8 cellular contexts compared by ENCODE assay signal in genomic region chr7:99631311-99632109, GRCh38. TPM values are rescaled to one million over a fixed set of nuclear protein-coding genes. Genes with fewer than 3 reads are reported as not detected.
A peak's percentile ranks its signal among the peaks of the same experiment; 100 is the strongest.
DNase-seq lines count a peak whose midpoint lies in the region; ATAC-seq and TF ChIP-seq lines count a peak whose summit lies in the region.

No MANE protein-coding gene starts in this region.

- H3K4me1 Mint-ChIP-seq in activated T-cell treated with anti-CD3 and anti-CD28 coated beads, Interleukin-2, amount 50 U/mL, for 4 hours (ENCODE audit: low read depth), result peaks cover 24% of the 10 kb centered on the region

- H3K4me3 Mint-ChIP-seq in activated T-cell treated with anti-CD3 and anti-CD28 coated beads, Interleukin-2, amount 50 U/mL, for 4 hours, result no peak overlapping the region

- no peaks in the 10 kb centered on the region for H3K9me3 Mint-ChIP-seq in activated T-cell treated with anti-CD3 and anti-CD28 coated beads, Interleukin-2, amount 50 U/mL, for 4 hours

- intact Hi-C loops in left ventricle myocardium inferior (cut with micrococcal nuclease), result no loop called here

- H3K27me3 ChIP-seq in left ventricle myocardium inferior (ENCODE audit: low read depth), result no peaks in the 10 kb centered on the region

- H3K4me3 ChIP-seq in AG10803 (ENCODE audit: low read length) (no peak overlapping the region), left ventricle myocardium inferior (no peak overlapping the region)

- H3K36me3 Mint-ChIP-seq in activated T-cell treated with anti-CD3 and anti-CD28 coated beads, Interleukin-2, amount 50 U/mL, for 4 hours (ENCODE audit: insufficient read depth), result peaks cover 37% of the 10 kb centered on the region

- H3K27ac ChIP-seq in left ventricle myocardium inferior (replicated peaks), result peak overlapping the region; percentile 55

- peak; percentile 94 to 97 for ATAC-seq in activated T-cell treated with anti-CD3 and anti-CD28 coated beads, Interleukin-2, amount 50 U/mL, for 4 hours

- H3K27me3 Mint-ChIP-seq in activated T-cell treated with anti-CD3 and anti-CD28 coated beads, Interleukin-2, amount 50 U/mL, for 4 hours (ENCODE audit: low read depth), result no peaks in the 10 kb centered on the region

- H3K36me3 ChIP-seq in left ventricle myocardium inferior, result peaks cover 63% of the 10 kb centered on the region

- peaks cover 28% of the 10 kb centered on the region for H3K4me1 ChIP-seq in left ventricle myocardium inferior

- no peaks in the 10 kb centered on the region for H3K9me3 ChIP-seq in left ventricle myocardium inferior (replicated peaks)

- no peak for DNase-seq in AG10803 (ENCODE audit: low read depth)
- DNase-seq in HuH-7 (ENCODE audit: low spot score), result peak; percentile 73
- DNase-seq in activated T-cell treated with anti-CD3 and anti-CD28 coated beads, Interleukin-2, amount 50 U/mL, for 4 hours, result no peak
- peak; percentile 34 for DNase-seq in left ventricle myocardium inferior
- DNase-seq in stromal cell of bone marrow (ENCODE audit: low read depth), result peak; percentile 36
- DNase-seq in T1000 (lab: John Stamatoyannopoulos, UW), result no peak
- DNase-seq in NCI-H1436 treated with DMSO at 0.1 percent for 48 hours (lab: John Stamatoyannopoulos, UW), result no peak
- no peak for DNase-seq in GM10266 (ENCODE audit: extremely low spot score)

- TF ChIP-seq CTCF in AG10803 (conservative IDR thresholded peaks at IDR 0.05; ENCODE audit: low read length) (peak; percentile 22; the same call in 1 of the 2 replicates), left ventricle myocardium inferior (IDR thresholded peaks at IDR 0.05; ENCODE audit: borderline replicate concordance) (peak; percentile 52), GM10266 (IDR thresholded peaks at IDR 0.05; ENCODE audit: control insufficient read depth, insufficient read depth, low read depth, missing control alignments) (no peak)

RNA-seq across cellular contexts. Expression of gene ZSCAN25, which starts 14.8 kb away (rescaled TPM):
- total RNA-seq in activated T-cell treated with anti-CD3 and anti-CD28 coated beads, Interleukin-2, amount 50 U/mL, for 4 hours, result 10 to 100 TPM; 32.9 to 34.4 (median 34.1) TPM
- 9.0 TPM for total RNA-seq in left ventricle myocardium inferior

RNA-seq across cellular contexts. Expression of gene TMEM225B, which starts 33.4 kb away (rescaled TPM):
- total RNA-seq in activated T-cell treated with anti-CD3 and anti-CD28 coated beads, Interleukin-2, amount 50 U/mL, for 4 hours, result under 1 TPM in 2 of 3 donors, not detected in 1; 0.38 to 0.71 TPM
- total RNA-seq in left ventricle myocardium inferior, result not detected

RNA-seq across cellular contexts. Expression of gene CYP3A5, which starts 48.3 kb away (rescaled TPM):
- under 1 TPM in 2 of 3 donors, not detected in 1; 0.20 to 0.63 TPM for total RNA-seq in activated T-cell treated with anti-CD3 and anti-CD28 coated beads, Interleukin-2, amount 50 U/mL, for 4 hours
- not detected for total RNA-seq in left ventricle myocardium inferior

Comparison
In these comparisons a context has a peak if more than half of its experiments do, and no peak if none do; other contexts are left out.
1. DNase-seq: peak in HuH-7 (single experiment), left ventricle myocardium inferior (single experiment) and stromal cell of bone marrow (single experiment); none in AG10803 (single experiment), activated T-cell treated with anti-CD3 and anti-CD28 coated beads, Interleukin-2, amount 50 U/mL, for 4 hours (single experiment), T1000 (single experiment), NCI-H1436 treated with DMSO at 0.1 percent for 48 hours (single experiment) and GM10266 (single experiment).